Comparison of ENCODE assay signal across 1 cellular context in the genomic region with DNA sequence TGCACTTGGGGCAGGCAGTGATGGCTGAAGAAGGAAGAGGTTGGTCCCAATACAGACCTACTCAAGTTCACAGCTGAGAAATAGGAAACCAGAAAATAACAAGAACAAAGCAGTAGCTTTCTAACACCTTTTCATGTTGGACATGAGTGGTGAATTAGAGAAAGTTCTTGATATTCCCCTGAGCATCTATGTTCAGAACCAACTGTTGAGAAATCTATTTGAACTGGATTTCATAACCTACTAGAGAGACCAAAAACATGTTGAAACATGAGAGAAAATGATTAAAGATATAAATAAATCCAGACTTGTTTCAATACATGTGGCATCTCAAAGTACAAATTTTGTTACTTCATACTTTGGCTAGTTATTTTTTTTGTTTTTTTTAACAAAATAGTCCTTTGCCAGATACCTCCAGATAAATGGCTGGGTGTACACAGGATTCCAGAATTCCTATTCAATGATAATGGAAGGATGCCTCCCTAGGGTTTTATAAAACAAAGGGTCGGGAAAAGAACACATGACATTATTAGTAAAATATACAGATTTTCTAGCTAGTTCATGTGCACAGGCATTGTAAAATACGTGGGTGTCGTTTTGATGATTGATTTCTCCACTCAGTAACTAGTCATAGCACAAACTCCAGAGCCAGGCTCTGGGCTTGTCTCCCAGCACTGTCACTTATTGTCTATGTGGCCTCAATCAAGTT.
TF ChIP-seq lines count a peak whose summit lies in the region.

No MANE protein-coding gene starts in this region.

TF ChIP-seq in GM23338, 12 proteins besides CTCF, POLR2A, EP300 and RAD21 (continued from another document):
- TF ChIP-seq, protein P1, sequence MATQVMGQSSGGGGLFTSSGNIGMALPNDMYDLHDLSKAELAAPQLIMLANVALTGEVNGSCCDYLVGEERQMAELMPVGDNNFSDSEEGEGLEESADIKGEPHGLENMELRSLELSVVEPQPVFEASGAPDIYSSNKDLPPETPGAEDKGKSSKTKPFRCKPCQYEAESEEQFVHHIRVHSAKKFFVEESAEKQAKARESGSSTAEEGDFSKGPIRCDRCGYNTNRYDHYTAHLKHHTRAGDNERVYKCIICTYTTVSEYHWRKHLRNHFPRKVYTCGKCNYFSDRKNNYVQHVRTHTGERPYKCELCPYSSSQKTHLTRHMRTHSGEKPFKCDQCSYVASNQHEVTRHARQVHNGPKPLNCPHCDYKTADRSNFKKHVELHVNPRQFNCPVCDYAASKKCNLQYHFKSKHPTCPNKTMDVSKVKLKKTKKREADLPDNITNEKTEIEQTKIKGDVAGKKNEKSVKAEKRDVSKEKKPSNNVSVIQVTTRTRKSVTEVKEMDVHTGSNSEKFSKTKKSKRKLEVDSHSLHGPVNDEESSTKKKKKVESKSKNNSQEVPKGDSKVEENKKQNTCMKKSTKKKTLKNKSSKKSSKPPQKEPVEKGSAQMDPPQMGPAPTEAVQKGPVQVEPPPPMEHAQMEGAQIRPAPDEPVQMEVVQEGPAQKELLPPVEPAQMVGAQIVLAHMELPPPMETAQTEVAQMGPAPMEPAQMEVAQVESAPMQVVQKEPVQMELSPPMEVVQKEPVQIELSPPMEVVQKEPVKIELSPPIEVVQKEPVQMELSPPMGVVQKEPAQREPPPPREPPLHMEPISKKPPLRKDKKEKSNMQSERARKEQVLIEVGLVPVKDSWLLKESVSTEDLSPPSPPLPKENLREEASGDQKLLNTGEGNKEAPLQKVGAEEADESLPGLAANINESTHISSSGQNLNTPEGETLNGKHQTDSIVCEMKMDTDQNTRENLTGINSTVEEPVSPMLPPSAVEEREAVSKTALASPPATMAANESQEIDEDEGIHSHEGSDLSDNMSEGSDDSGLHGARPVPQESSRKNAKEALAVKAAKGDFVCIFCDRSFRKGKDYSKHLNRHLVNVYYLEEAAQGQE (IDR thresholded peaks at IDR 0.05; ENCODE audit: unreplicated experiment): no peak
- TF ChIP-seq, protein P2, sequence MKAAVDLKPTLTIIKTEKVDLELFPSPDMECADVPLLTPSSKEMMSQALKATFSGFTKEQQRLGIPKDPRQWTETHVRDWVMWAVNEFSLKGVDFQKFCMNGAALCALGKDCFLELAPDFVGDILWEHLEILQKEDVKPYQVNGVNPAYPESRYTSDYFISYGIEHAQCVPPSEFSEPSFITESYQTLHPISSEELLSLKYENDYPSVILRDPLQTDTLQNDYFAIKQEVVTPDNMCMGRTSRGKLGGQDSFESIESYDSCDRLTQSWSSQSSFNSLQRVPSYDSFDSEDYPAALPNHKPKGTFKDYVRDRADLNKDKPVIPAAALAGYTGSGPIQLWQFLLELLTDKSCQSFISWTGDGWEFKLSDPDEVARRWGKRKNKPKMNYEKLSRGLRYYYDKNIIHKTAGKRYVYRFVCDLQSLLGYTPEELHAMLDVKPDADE (IDR thresholded peaks at IDR 0.05): no peak
- TF ChIP-seq, protein P3, sequence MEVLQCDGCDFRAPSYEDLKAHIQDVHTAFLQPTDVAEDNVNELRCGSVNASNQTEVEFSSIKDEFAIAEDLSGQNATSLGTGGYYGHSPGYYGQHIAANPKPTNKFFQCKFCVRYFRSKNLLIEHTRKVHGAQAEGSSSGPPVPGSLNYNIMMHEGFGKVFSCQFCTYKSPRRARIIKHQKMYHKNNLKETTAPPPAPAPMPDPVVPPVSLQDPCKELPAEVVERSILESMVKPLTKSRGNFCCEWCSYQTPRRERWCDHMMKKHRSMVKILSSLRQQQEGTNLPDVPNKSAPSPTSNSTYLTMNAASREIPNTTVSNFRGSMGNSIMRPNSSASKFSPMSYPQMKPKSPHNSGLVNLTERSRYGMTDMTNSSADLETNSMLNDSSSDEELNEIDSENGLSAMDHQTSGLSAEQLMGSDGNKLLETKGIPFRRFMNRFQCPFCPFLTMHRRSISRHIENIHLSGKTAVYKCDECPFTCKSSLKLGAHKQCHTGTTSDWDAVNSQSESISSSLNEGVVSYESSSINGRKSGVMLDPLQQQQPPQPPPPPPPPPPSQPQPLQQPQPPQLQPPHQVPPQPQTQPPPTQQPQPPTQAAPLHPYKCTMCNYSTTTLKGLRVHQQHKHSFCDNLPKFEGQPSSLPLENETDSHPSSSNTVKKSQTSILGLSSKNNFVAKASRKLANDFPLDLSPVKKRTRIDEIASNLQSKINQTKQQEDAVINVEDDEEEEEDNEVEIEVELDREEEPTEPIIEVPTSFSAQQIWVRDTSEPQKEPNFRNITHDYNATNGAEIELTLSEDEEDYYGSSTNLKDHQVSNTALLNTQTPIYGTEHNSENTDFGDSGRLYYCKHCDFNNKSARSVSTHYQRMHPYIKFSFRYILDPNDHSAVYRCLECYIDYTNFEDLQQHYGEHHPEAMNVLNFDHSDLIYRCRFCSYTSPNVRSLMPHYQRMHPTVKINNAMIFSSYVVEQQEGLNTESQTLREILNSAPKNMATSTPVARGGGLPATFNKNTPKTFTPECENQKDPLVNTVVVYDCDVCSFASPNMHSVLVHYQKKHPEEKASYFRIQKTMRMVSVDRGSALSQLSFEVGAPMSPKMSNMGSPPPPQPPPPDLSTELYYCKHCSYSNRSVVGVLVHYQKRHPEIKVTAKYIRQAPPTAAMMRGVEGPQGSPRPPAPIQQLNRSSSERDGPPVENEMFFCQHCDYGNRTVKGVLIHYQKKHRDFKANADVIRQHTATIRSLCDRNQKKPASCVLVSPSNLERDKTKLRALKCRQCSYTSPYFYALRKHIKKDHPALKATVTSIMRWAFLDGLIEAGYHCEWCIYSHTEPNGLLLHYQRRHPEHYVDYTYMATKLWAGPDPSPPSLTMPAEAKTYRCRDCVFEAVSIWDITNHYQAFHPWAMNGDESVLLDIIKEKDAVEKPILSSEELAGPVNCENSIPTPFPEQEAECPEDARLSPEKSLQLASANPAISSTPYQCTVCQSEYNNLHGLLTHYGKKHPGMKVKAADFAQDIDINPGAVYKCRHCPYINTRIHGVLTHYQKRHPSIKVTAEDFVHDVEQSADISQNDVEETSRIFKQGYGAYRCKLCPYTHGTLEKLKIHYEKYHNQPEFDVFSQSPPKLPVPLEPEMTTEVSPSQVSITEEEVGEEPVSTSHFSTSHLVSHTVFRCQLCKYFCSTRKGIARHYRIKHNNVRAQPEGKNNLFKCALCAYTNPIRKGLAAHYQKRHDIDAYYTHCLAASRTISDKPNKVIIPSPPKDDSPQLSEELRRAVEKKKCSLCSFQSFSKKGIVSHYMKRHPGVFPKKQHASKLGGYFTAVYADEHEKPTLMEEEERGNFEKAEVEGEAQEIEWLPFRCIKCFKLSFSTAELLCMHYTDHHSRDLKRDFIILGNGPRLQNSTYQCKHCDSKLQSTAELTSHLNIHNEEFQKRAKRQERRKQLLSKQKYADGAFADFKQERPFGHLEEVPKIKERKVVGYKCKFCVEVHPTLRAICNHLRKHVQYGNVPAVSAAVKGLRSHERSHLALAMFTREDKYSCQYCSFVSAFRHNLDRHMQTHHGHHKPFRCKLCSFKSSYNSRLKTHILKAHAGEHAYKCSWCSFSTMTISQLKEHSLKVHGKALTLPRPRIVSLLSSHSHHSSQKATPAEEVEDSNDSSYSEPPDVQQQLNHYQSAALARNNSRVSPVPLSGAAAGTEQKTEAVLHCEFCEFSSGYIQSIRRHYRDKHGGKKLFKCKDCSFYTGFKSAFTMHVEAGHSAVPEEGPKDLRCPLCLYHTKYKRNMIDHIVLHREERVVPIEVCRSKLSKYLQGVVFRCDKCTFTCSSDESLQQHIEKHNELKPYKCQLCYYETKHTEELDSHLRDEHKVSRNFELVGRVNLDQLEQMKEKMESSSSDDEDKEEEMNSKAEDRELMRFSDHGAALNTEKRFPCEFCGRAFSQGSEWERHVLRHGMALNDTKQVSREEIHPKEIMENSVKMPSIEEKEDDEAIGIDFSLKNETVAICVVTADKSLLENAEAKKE (CRISPR knock-in tag; IDR thresholded peaks at IDR 0.05): no peak
- TF ChIP-seq CREB1 (CRISPR knock-in tag; IDR thresholded peaks at IDR 0.05; ENCODE audit: low read depth) (no peak), STAT1 (IDR thresholded peaks at IDR 0.05; ENCODE audit: unreplicated experiment) (no peak), EZH2phosphoT487 (IDR thresholded peaks at IDR 0.05; ENCODE audit: unreplicated experiment) (no peak)
